ENCODE assay signal across 2 cellular contexts in genomic region chr4:67712650-67713530, GRCh38.
TF ChIP-seq lines count a peak whose summit lies in the region.

No MANE protein-coding gene starts in this region.

TF ChIP-seq in A549, 52 proteins besides CTCF, POLR2A, EP300 and RAD21 (continued from another document):
- TF ChIP-seq PBX3 (IDR thresholded peaks at IDR 0.05), result no peak
- TF ChIP-seq CBX8 (IDR thresholded peaks at IDR 0.05), result no peak
TF ChIP-seq in A549: peak in this region for 0.

TF ChIP-seq in GM23338, 12 proteins besides CTCF, POLR2A, EP300 and RAD21 (continued from another document):
- TF ChIP-seq ZNF462 (CRISPR knock-in tag; IDR thresholded peaks at IDR 0.05) (no peak), ZNF114 (CRISPR knock-in tag; IDR thresholded peaks at IDR 0.05) (no peak), REST (IDR thresholded peaks at IDR 0.05; ENCODE audit: unreplicated experiment) (no peak), JUNB (IDR thresholded peaks at IDR 0.05; ENCODE audit: unreplicated experiment) (no peak), ETS1 (IDR thresholded peaks at IDR 0.05) (no peak), STAT1 (IDR thresholded peaks at IDR 0.05; ENCODE audit: unreplicated experiment) (no peak), ZNF331 (CRISPR knock-in tag; IDR thresholded peaks at IDR 0.05; ENCODE audit: low read depth) (no peak), POLR2AphosphoS5 (IDR thresholded peaks at IDR 0.05; ENCODE audit: low read depth) (no peak)
